In genomic region chr5:67187318-67187717, GRCh38 we compare ENCODE assay signal across 8 cellular contexts. TPM values are rescaled to one million over a fixed set of nuclear protein-coding genes. Genes with fewer than 3 reads are reported as not detected.
A peak's percentile ranks its signal among the peaks of the same experiment; 100 is the strongest.
DNase-seq lines count a peak whose midpoint lies in the region; ATAC-seq and TF ChIP-seq lines count a peak whose summit lies in the region.
"Had no signal": no experiment of that assay in that cellular context is flagged by ENCODE, and none has a peak within 500 bp of the region (broad histone marks: within the 10 kb centered on the region; RNA-seq: fewer than 3 reads in every experiment).

No MANE protein-coding gene starts in this region.

- peak overlapping the region in 7 of 10 donors; percentile 4 to 62 (median 28) for H3K4me3 Mint-ChIP-seq in naive thymus-derived CD8-positive, alpha-beta T cell
- no peak overlapping the region for H3K4me3 Mint-ChIP-seq in chondrocyte (ENCODE audit: unreplicated experiment)
- H3K4me3 Mint-ChIP-seq in Caco-2 (ENCODE audit: unreplicated experiment) = no peak overlapping the region
- H3K4me3 Mint-ChIP-seq: brain had no signal

- peaks cover 0 to under 1% (median 0%) of the 10 kb centered on the region in 3 donors for H3K36me3 Mint-ChIP-seq in naive thymus-derived CD8-positive, alpha-beta T cell
- H3K36me3 Mint-ChIP-seq in chondrocyte (ENCODE audit: low read depth) (no peaks in the 10 kb centered on the region), Caco-2 (ENCODE audit: insufficient read depth, unreplicated experiment) (no peaks in the 10 kb centered on the region)

- peak overlapping the region in 3 of 4 donors; percentile 4 to 71 (median 23) for H3K27ac ChIP-seq in Peyer's patch

- H3K27ac Mint-ChIP-seq in naive thymus-derived CD8-positive, alpha-beta T cell = peak overlapping the region in 7 of 10 donors; percentile 8 to 91 (median 74)
- H3K27ac Mint-ChIP-seq in chondrocyte (ENCODE audit: unreplicated experiment) = no peak overlapping the region
- no peak overlapping the region for H3K27ac Mint-ChIP-seq in Caco-2 (ENCODE audit: unreplicated experiment)
- H3K27ac Mint-ChIP-seq: brain had no signal

- TF ChIP-seq POLR2A in Peyer's patch (IDR thresholded peaks at IDR 0.05) = no peak

- H3K36me3 ChIP-seq in Peyer's patch (no peaks in the 10 kb centered on the region), Caco-2 (ENCODE audit: control insufficient read depth, insufficient read depth, low read length) (no peaks in the 10 kb centered on the region)

- peaks cover 0 to 5% (median 0%) of the 10 kb centered on the region in 4 donors for H3K4me1 ChIP-seq in Peyer's patch
- H3K4me1 ChIP-seq in Caco-2 = no peaks in the 10 kb centered on the region

- POLR2A ChIA-PET in naive thymus-derived CD8-positive, alpha-beta T cell (lab: Charles Lee) = interaction anchor here (0.9 to 1.0 kb wide), 2 partner anchors 16 to 20 kb away, joined by 3 to 4 read pairs; no protein-coding TSS in a partner anchor
- POLR2A ChIA-PET in Caco-2 (lab: Charles Lee) = no interaction called here

- TF ChIP-seq CTCF in Peyer's patch (IDR thresholded peaks at IDR 0.05) (no peak), chondrocyte (IDR thresholded peaks at IDR 0.05) (no peak), Caco-2 (IDR thresholded peaks at IDR 0.05; ENCODE audit: insufficient read depth in 1 of 2, low read depth in 1 of 2, low read length in 1 of 2, severe bottlenecking in 1 of 2, unreplicated experiment in 1 of 2) (no peak)

- no peaks in the 10 kb centered on the region for H3K27me3 ChIP-seq in Peyer's patch
- H3K27me3 ChIP-seq in Caco-2 (replicated peaks; ENCODE audit: control insufficient read depth, insufficient read depth, low read length) = no peaks in the 10 kb centered on the region

- H3K9me3 ChIP-seq in Peyer's patch (no peaks in the 10 kb centered on the region), Caco-2 (no peaks in the 10 kb centered on the region)

- H3K4me1 Mint-ChIP-seq in naive thymus-derived CD8-positive, alpha-beta T cell = peaks cover 37 to 77% (median 48%) of the 10 kb centered on the region in 4 donors
- H3K4me1 Mint-ChIP-seq in chondrocyte (ENCODE audit: low read depth) (peaks cover 18% of the 10 kb centered on the region), Caco-2 (ENCODE audit: low read depth, unreplicated experiment) (no peaks in the 10 kb centered on the region)

- intact Hi-C loops in Caco-2 (cut with micrococcal nuclease; ENCODE audit: unreplicated experiment) = no loop called here

- DNase-seq in Peyer's patch = peak in 1 of 3 donors; percentile 25
- DNase-seq in naive thymus-derived CD8-positive, alpha-beta T cell = no peak
- DNase-seq in chondrocyte (ENCODE audit: low spot score) = no peak
- DNase-seq in Caco-2 = no peak
- DNase-seq in NCI-H2196 treated with DMSO at 0.1 percent for 48 hours (lab: John Stamatoyannopoulos, UW; ENCODE audit: unreplicated experiment) = no peak

- H3K27me3 Mint-ChIP-seq in naive thymus-derived CD8-positive, alpha-beta T cell = no peaks in the 10 kb centered on the region
- H3K27me3 Mint-ChIP-seq in chondrocyte (ENCODE audit: low read depth) (peaks cover 2% of the 10 kb centered on the region), Caco-2 (ENCODE audit: insufficient read depth, unreplicated experiment) (peaks cover 5% of the 10 kb centered on the region)

- peaks cover 0 to under 1% (median 0%) of the 10 kb centered on the region in 9 donors for H3K9me3 Mint-ChIP-seq in naive thymus-derived CD8-positive, alpha-beta T cell
- H3K9me3 Mint-ChIP-seq in chondrocyte (ENCODE audit: low read depth) = peaks cover 1% of the 10 kb centered on the region
- no peaks in the 10 kb centered on the region for H3K9me3 Mint-ChIP-seq in Caco-2 (ENCODE audit: unreplicated experiment)

- no TSS peak for BruUV-seq in Caco-2 (replicated peaks; lab: Mats Ljungman, UMichigan)

- CTCF ChIA-PET in Caco-2 (lab: Charles Lee) = no interaction called here

- no peak overlapping the region for H3K4me3 ChIP-seq in Peyer's patch
- no peak overlapping the region for H3K4me3 ChIP-seq in Caco-2 (ENCODE audit: low read depth, low read length)

- ATAC-seq in GM18907 (IDR thresholded peaks at IDR 0.05; ENCODE audit: unreplicated experiment) = peak; percentile 87
- ATAC-seq in HG02884 (IDR thresholded peaks at IDR 0.05; ENCODE audit: unreplicated experiment) = peak; percentile 65
- ATAC-seq in naive thymus-derived CD8-positive, alpha-beta T cell = peak; percentile 71 to 74

RNA-seq across cellular contexts. Expression of gene CD180, which starts 9.3 kb away (rescaled TPM):
- total RNA-seq in Peyer's patch (1 to 10 TPM in 2 of 4 donors, under 1 TPM in 2; 0.18 to 5.0 (median 1.0) TPM), chondrocyte (not detected in 3 replicates), Caco-2 (2022) (not detected in 2 replicates)
- 1 to 10 TPM; 1.4 to 2.1 TPM for total RNA-seq in naive thymus-derived CD8-positive, alpha-beta T cell
- polyA plus RNA-seq in naive thymus-derived CD8-positive, alpha-beta T cell = under 1 TPM in 2 of 3 donors, not detected in 1; 0.03 to 0.08 TPM

Comparison
In these comparisons a context has a peak if more than half of its experiments do, and no peak if none do; other contexts are left out.
1. H3K27ac Mint-ChIP-seq: peak in naive thymus-derived CD8-positive, alpha-beta T cell (7 of 10); none in chondrocyte (single experiment) and Caco-2 (single experiment).
2. H3K4me3 Mint-ChIP-seq: peak in naive thymus-derived CD8-positive, alpha-beta T cell (7 of 10); none in chondrocyte (single experiment) and Caco-2 (single experiment).
3. Peak in every context shown above with its lines, with median percentiles within 50 percentile points of each other: ATAC-seq.